In the genomic region with DNA sequence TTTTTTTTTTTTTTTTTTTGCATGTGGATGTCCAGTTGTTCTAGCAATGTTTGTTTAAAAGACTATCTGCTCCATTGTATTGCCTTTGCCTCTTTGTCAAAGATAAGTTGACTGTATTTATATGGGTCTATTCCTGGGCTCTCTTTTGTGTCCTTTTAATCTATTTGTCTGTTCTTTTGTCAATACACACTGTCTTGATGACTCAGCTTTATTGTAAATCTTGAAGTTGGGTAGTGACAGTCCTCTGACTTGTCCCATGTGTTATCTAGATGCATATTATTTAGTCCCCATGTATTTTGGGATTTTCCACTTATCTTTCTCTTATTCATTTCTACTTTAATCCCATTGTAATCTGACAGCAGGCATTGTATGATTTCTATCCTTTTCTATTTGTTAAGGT, we compare ENCODE assay signal across 1 cellular context.
A peak's percentile ranks its signal among the peaks of the same experiment; 100 is the strongest.
TF ChIP-seq lines count a peak whose summit lies in the region.

No MANE protein-coding gene starts in this region.

TF ChIP-seq in K562, 482 proteins besides CTCF, POLR2A, EP300 and RAD21 (continued from another document):
- TF ChIP-seq SMARCE1 (IDR thresholded peaks at IDR 0.05) = no peak
- peak; percentile 98 for TF ChIP-seq ZNF316 (IDR thresholded peaks at IDR 0.05)
- no peak for TF ChIP-seq SREBF2 (CRISPR knock-in tag; IDR thresholded peaks at IDR 0.05)
- no peak for TF ChIP-seq SP1 (CRISPR knock-in tag; IDR thresholded peaks at IDR 0.05)
- TF ChIP-seq SPI1 (IDR thresholded peaks at IDR 0.05; ENCODE audit: borderline replicate concordance, low read depth, low read length) = no peak
- no peak for TF ChIP-seq SIN3A (IDR thresholded peaks at IDR 0.05; ENCODE audit: borderline replicate concordance in 2 of 2, control insufficient read depth in 1 of 2, low read depth in 2 of 2, low read length in 2 of 2)
- no peak for TF ChIP-seq HES1 (IDR thresholded peaks at IDR 0.05; ENCODE audit: low read depth)
